ENCODE assay signal across 8 cellular contexts in the genomic region with DNA sequence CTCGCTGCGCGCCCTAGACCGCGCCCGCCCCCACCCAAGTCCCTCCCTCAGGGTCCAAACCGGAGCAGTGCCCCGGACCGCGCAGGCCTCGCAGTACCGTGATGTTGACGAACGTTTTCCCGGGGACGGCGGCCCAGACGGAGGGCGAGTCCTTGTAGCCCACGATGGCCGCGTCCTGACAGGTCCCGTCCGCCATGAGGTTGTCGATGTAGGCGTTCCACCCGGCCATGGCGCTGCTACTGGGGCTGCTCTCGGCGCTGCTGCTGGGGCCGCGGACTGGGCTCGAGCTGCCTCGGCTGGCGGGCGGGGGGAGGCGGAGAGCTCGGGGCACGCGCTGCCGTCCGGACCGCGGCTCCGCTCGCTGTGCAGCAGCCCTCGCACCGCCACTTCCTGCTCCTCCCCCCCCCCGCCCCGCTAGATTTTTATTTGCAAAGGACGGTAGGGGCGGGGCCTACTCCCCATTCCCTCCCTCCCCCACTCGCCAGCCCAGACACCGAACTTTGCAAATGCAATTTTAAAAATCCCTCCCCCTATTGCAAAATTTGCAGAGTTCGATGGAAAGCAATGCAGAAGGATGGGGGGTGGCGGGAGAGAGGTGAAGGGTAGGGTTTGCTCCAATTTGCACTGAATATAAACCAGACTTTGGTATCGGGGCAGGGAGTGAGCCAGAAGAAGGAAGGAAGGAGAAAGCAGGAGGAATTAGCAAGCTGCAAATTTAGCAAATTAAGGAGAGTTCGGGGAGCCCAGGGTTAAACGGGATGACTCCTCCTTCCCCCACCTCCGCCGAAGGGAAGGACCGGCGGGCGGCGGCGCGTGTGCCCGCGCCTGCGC. TPM values are rescaled to one million over a fixed set of nuclear protein-coding genes. Genes with fewer than 3 reads are reported as not detected.
DNase-seq lines count a peak whose midpoint lies in the region; ATAC-seq and TF ChIP-seq lines count a peak whose summit lies in the region.

PFN1 (minus strand) TSS at position 365 of the 831 bp plus-strand sequence; CDS start at position 229, 136 bp downstream.

- peak within 1 kb of the TSS; percentile 84 for H2AFZ ChIP-seq in PC-3 (ENCODE audit: low read length)

- H3K27me3 ChIP-seq in HUES6 (ENCODE audit: control insufficient read depth, insufficient read depth, low read length) (no peaks in the 10 kb centered on the region), PC-3 (ENCODE audit: low read length) (no peaks in the 10 kb centered on the region)

- peaks cover 52% of the 10 kb centered on the region for H3K79me2 ChIP-seq in PC-3 (ENCODE audit: low read length)

- H3K9ac ChIP-seq in HUES6 (ENCODE audit: low read length) = peak within 1 kb of the TSS; percentile 100
- peak within 1 kb of the TSS; percentile 93 for H3K9ac ChIP-seq in PC-3 (ENCODE audit: low read length)

- peak; percentile 32 for ATAC-seq in PC-3
- ATAC-seq in mucosa of descending colon = peak; percentile 71

- BruUV-seq in PC-3 (replicated peaks; lab: Mats Ljungman, UMichigan) = no TSS peak

- H3K9me2 ChIP-seq in PC-3 (replicated peaks; ENCODE audit: low read length) = no peaks in the 10 kb centered on the region

- H3K4me2 ChIP-seq in PC-3 (ENCODE audit: low read length) = peak within 1 kb of the TSS; percentile 98

- intact Hi-C loops in PC-3 (cut with micrococcal nuclease) = no loop called here
- intact Hi-C loops in mucosa of descending colon (cut with DNase I, micrococcal nuclease) = no loop called here

- CTCF ChIA-PET in PC-3 (lab: Charles Lee) = no interaction called here

- peaks cover 26% of the 10 kb centered on the region for H4K20me1 ChIP-seq in PC-3 (ENCODE audit: low read length)

- H3K4me3 ChIP-seq in HUES6 (ENCODE audit: low read depth, low read length) (peak within 1 kb of the TSS; percentile 95), PC-3 (ENCODE audit: low read length) (peak within 1 kb of the TSS; percentile 90), mucosa of descending colon (peak within 1 kb of the TSS; percentile 98)

- H3K4me1 ChIP-seq in HUES6 (ENCODE audit: control insufficient read depth, insufficient read depth, low read length) (peaks cover 49% of the 10 kb centered on the region), PC-3 (ENCODE audit: insufficient read depth, low read length) (peaks cover 30% of the 10 kb centered on the region), mucosa of descending colon (ENCODE audit: low read depth) (peaks cover 33% of the 10 kb centered on the region)

- POLR2A ChIA-PET in PC-3 (lab: Charles Lee; ENCODE audit: unreplicated experiment) = interaction anchor here (0.6 to 1.1 kb wide), 4 partner anchors 9 to 944 kb away, joined by 3 to 4 read pairs (median 3); partner anchors contain the start of genes SLC25A11 and SPAG7

- H3K36me3 ChIP-seq in HUES6 (ENCODE audit: control insufficient read depth, insufficient read depth, low read length) = peaks cover 45% of the 10 kb centered on the region
- H3K36me3 ChIP-seq in PC-3 (ENCODE audit: low read depth, low read length) = peaks cover 24% of the 10 kb centered on the region
- H3K36me3 ChIP-seq in mucosa of descending colon (ENCODE audit: low read depth) = no peaks in the 10 kb centered on the region

- TF ChIP-seq CTCF in PC-3 (conservative IDR thresholded peaks at IDR 0.05; ENCODE audit: low read depth, low read length) (no peak), mucosa of descending colon (IDR thresholded peaks at IDR 0.05) (no peak)

- peak; percentile 76 to 82 for DNase-seq in activated CD8-positive, alpha-beta memory T cell treated with anti-CD3 and anti-CD28 coated beads for 1 hour (ENCODE audit: extremely low read depth in 1 of 2, low read depth in 1 of 2)
- DNase-seq in activated CD8-positive, alpha-beta memory T cell treated with anti-CD3 and anti-CD28 coated beads for 24 hours = no peak
- peak; percentile 80 for DNase-seq in PC-3
- peak; percentile 89 for DNase-seq in activated T-cell treated with anti-CD3 and anti-CD28 coated beads for 48 hours (ENCODE audit: low read depth)
- peak; percentile 53 for DNase-seq in epithelial cell of prostate (ENCODE audit: low read depth, low spot score)
- peak; percentile 91 to 95 (median 93) for DNase-seq in mucosa of descending colon
- peak; percentile 81 to 88 for DNase-seq in stimulated activated CD8-positive, alpha-beta memory T cell treated with anti-CD3 and anti-CD28 coated beads, Interleukin-2, amount 100 ng/mL, for 48 hours (ENCODE audit: low read depth in 2 of 2)

- H3K27ac ChIP-seq in HUES6 (ENCODE audit: low read depth, low read length) = peak within 1 kb of the TSS; percentile 99
- H3K27ac ChIP-seq in PC-3 (ENCODE audit: low read length) = peak within 1 kb of the TSS; percentile 85
- peak within 1 kb of the TSS; percentile 99 for H3K27ac ChIP-seq in epithelial cell of prostate

- H3F3A ChIP-seq in PC-3 (ENCODE audit: low read length, unreplicated experiment) = no peaks in the 10 kb centered on the region

- H3K9me3 ChIP-seq in HUES6 (ENCODE audit: control insufficient read depth, insufficient read depth, low read depth, low read length) (no peaks in the 10 kb centered on the region), PC-3 (ENCODE audit: low read length) (no peaks in the 10 kb centered on the region), mucosa of descending colon (no peaks in the 10 kb centered on the region)

RNA-seq across cellular contexts. Expression of gene PFN1, which starts in this region (rescaled TPM):
- total RNA-seq in PC-3 (2014; rRNA removed) (1,914 and 2,339 TPM in 2 replicates), mucosa of descending colon (100 to 1,000 TPM; 605 to 825 (median 723) TPM)
